8 cellular contexts compared by ENCODE assay signal in genomic region chr13:71290963-71291937, GRCh38.
A peak's percentile ranks its signal among the peaks of the same experiment; 100 is the strongest.
DNase-seq lines count a peak whose midpoint lies in the region; ATAC-seq, FAIRE-seq and TF ChIP-seq lines count a peak whose summit lies in the region.

No MANE protein-coding gene starts in this region.

- FAIRE-seq in GM19239 (lab: Jason Lieb, UNC) = peak; percentile 78

- no peak for TF ChIP-seq POLR2A in Peyer's patch (IDR thresholded peaks at IDR 0.05)

- peaks cover 7% of the 10 kb centered on the region for H3K4me1 Mint-ChIP-seq in CD14-positive monocyte

- H3K27me3 ChIP-seq in Peyer's patch = no peaks in the 10 kb centered on the region

- intact Hi-C loops in CD14-positive monocyte (cut with micrococcal nuclease) = loop anchor here in 1 of 2 donors (10.0 kb wide), 1 partner anchor 574 kb away; the partner anchor contains the start of gene DACH1

- H3K36me3 ChIP-seq in Peyer's patch = no peaks in the 10 kb centered on the region

- peaks cover 0 to 11% (median 6%) of the 10 kb centered on the region in 7 donors for H3K9me3 Mint-ChIP-seq in CD14-positive monocyte

- peak overlapping the region in 3 of 4 donors; percentile 15 to 71 (median 64) for H3K27ac ChIP-seq in Peyer's patch

- no peaks in the 10 kb centered on the region for H3K9me3 ChIP-seq in Peyer's patch

- ATAC-seq in HG03342 (IDR thresholded peaks at IDR 0.05; ENCODE audit: unreplicated experiment) (peak; percentile 75), left lobe of liver (peak; percentile 89)

- peaks cover 0 to 3% (median 0%) of the 10 kb centered on the region in 3 donors for H3K27me3 Mint-ChIP-seq in CD14-positive monocyte (ENCODE audit: low read depth in 3 of 3)

- peak overlapping the region; percentile 90 to 96 (median 93) for H3K27ac Mint-ChIP-seq in CD14-positive monocyte

- DNase-seq in CD14-positive monocyte (ENCODE audit: low spot score) (peak; percentile 84), GM19239 (ENCODE audit: insufficient read length, low spot score) (peak; percentile 2), Peyer's patch (peak in 1 of 3 donors; percentile 61), left lobe of liver (ENCODE audit: low spot score) (peak; percentile 60), C1 segment of cervical spinal cord (lab: John Stamatoyannopoulos, UW) (no peak)
- peak; percentile 4 for DNase-seq in activated naive CD8-positive, alpha-beta T cell treated with anti-CD3 and anti-CD28 coated beads, Interleukin-2, amount 50 U/mL, for 16 hours (ENCODE audit: low read depth, low spot score)
- peak; percentile 14 for DNase-seq in stimulated activated naive CD4-positive, alpha-beta T cell treated with Interleukin-2 at 50 U/mL for 16 hours (lab: John Stamatoyannopoulos, UW)

- peak overlapping the region; percentile 29 to 60 (median 41) for H3K4me3 ChIP-seq in Peyer's patch

- no peaks in the 10 kb centered on the region for H3K4me1 ChIP-seq in Peyer's patch

- no peak for TF ChIP-seq CTCF in CD14-positive monocyte (IDR thresholded peaks at IDR 0.05)
- TF ChIP-seq CTCF in Peyer's patch (IDR thresholded peaks at IDR 0.05) = no peak

- H3K4me3 Mint-ChIP-seq in CD14-positive monocyte = peak overlapping the region; percentile 76 to 92

- peaks cover 0 to 2% of the 10 kb centered on the region in 2 donors for H3K36me3 Mint-ChIP-seq in CD14-positive monocyte

Comparison
In these comparisons a context has a peak if more than half of its experiments do, and no peak if none do; other contexts are left out.
1. DNase-seq: peak in CD14-positive monocyte (single experiment), GM19239 (single experiment), activated naive CD8-positive, alpha-beta T cell treated with anti-CD3 and anti-CD28 coated beads, Interleukin-2, amount 50 U/mL, for 16 hours (single experiment), left lobe of liver (single experiment) and stimulated activated naive CD4-positive, alpha-beta T cell treated with Interleukin-2 at 50 U/mL for 16 hours (single experiment); none in C1 segment of cervical spinal cord (0 of 14).